29 cellular contexts compared by ENCODE assay signal in genomic region chr16:3966681-3967080, GRCh38.
"Had no signal": no experiment of that assay in that cellular context is flagged by ENCODE, and none has a peak within 500 bp of the region (broad histone marks: within the 10 kb centered on the region; RNA-seq: fewer than 3 reads in every experiment).

No MANE protein-coding gene starts in this region.

- FAIRE-seq: endometrium had no signal

- H3K4me3 ChIP-seq: colonic mucosa, esophagus squamous epithelium, heart right ventricle, prostate gland, right atrium auricular region, smooth muscle cell, stomach, thyroid gland, vagina had no signal

- ATAC-seq: effector memory CD8-positive, alpha-beta T cell; heart right ventricle; left ventricle myocardium superior; naive thymus-derived CD8-positive, alpha-beta T cell; sciatic nerve had no signal

- DNase-seq: colonic mucosa; dermis blood vessel endothelial cell; effector memory CD8-positive, alpha-beta T cell; erythroblast; esophagus squamous epithelium; foreskin melanocyte; glutamatergic neuron; heart right ventricle; hippocampal formation; islet precursor cell; left ventricle myocardium superior; mesenchymal stem cell; midbrain; stimulated activated CD4-positive, alpha-beta T cell treated with anti-CD3 and anti-CD28 coated beads, Interleukin-12 subunit alpha, Interleukin-12 subunit beta, amount 100 ng/mL, for 4 hours; stimulated activated CD4-positive, alpha-beta T cell treated with anti-CD3 and anti-CD28 coated beads, Interleukin-1b, Interleukin-23, amount 100 ng/mL, for 48 hours; stimulated activated CD4-positive, alpha-beta T cell treated with anti-CD3 and anti-CD28 coated beads, Interleukin-4, amount 100 ng/mL, for 1 hour; stimulated activated CD8-positive, alpha-beta memory T cell treated with anti-CD3 and anti-CD28 coated beads, Interleukin-4, amount 100 ng/mL, for 48 hours; stimulated activated naive CD4-positive, alpha-beta T cell treated with Interleukin-2 at 50 U/mL for 16 hours; stomach; thyroid gland; trophoblast cell had no signal

- H3K36me3 ChIP-seq: colonic mucosa, prostate gland had no signal

- H3K27me3 ChIP-seq: colonic mucosa, esophagus squamous epithelium, heart right ventricle, right atrium auricular region, stomach, thyroid gland, vagina had no signal

- H3K9me3 Mint-ChIP-seq: effector memory CD8-positive, alpha-beta T cell had no signal

- H3K4me1 ChIP-seq: colonic mucosa, prostate gland had no signal

- H3K4me2 ChIP-seq: smooth muscle cell had no signal

- H3K27me3 Mint-ChIP-seq: effector memory CD8-positive, alpha-beta T cell; naive thymus-derived CD8-positive, alpha-beta T cell had no signal

- H3K9me3 ChIP-seq: colonic mucosa, esophagus squamous epithelium, prostate gland, right atrium auricular region, stomach, thyroid gland, vagina had no signal

- H3K4me3 Mint-ChIP-seq: effector memory CD8-positive, alpha-beta T cell; naive thymus-derived CD8-positive, alpha-beta T cell; neural crest cell had no signal

- H3K27ac ChIP-seq: colonic mucosa, esophagus squamous epithelium, heart right ventricle, prostate gland, right atrium auricular region, stomach, thyroid gland had no signal
